In genomic region chr4:113080050-113080449, GRCh38 we compare ENCODE assay signal across 12 cellular contexts. TPM values are rescaled to one million over a fixed set of nuclear protein-coding genes. Genes with fewer than 3 reads are reported as not detected.
DNase-seq lines count a peak whose midpoint lies in the region; ATAC-seq, FAIRE-seq and TF ChIP-seq lines count a peak whose summit lies in the region.
"Had no signal": no experiment of that assay in that cellular context is flagged by ENCODE, and none has a peak within 500 bp of the region (broad histone marks: within the 10 kb centered on the region; RNA-seq: fewer than 3 reads in every experiment).

No MANE protein-coding gene starts in this region.

- in situ Hi-C loops in GM12878 (cut with MboI), result no loop called here
- in situ Hi-C loops in HepG2 (cut with HindIII; ENCODE audit: extremely low pct_ligation_motif_present, low pct_unique_long_range_greater_than_20kb), result no loop called here

- FAIRE-seq in GM12878 (lab: Jason Lieb, UNC) (no peak), HepG2 (lab: Jason Lieb, UNC) (no peak)

- H4K20me1 ChIP-seq in GM12878 (ENCODE audit: control insufficient read depth, insufficient read depth) (no peaks in the 10 kb centered on the region), HepG2 (ENCODE audit: insufficient read depth, low read length) (no peaks in the 10 kb centered on the region), MM.1S (ENCODE audit: insufficient read depth, low read length) (no peaks in the 10 kb centered on the region)

- H3K9me2 ChIP-seq in MM.1S (replicated peaks; ENCODE audit: insufficient read depth, low read length), result no peaks in the 10 kb centered on the region

- no peak overlapping the region for H3K27ac ChIP-seq in GM12878 (ENCODE audit: control insufficient read depth, insufficient read depth)
- no peak overlapping the region for H3K27ac ChIP-seq in HepG2 (ENCODE audit: extremely low read length, insufficient read depth, low read length)
- H3K27ac ChIP-seq in MM.1S (ENCODE audit: low read length), result no peak overlapping the region
- H3K27ac ChIP-seq: left lung had no signal

- SMC1A ChIA-PET in GM12878 (lab: Charles Lee; ENCODE audit: uncharacterized antibody, unreplicated experiment), result no interaction called here

- H2AFZ ChIP-seq in GM12878 (ENCODE audit: control insufficient read depth, low read depth, low read length) (no peak overlapping the region), HepG2 (ENCODE audit: low read length) (no peak overlapping the region), MM.1S (ENCODE audit: low read length) (no peak overlapping the region)

- no peaks in the 10 kb centered on the region for H3K36me3 Mint-ChIP-seq in immature natural killer cell
- H3K36me3 Mint-ChIP-seq: CD4-positive, CD25-positive, alpha-beta regulatory T cell had no signal

- H3K4me3 Mint-ChIP-seq in immature natural killer cell, result no peak overlapping the region
- H3K4me3 Mint-ChIP-seq: CD4-positive, CD25-positive, alpha-beta regulatory T cell had no signal

- TF ChIP-seq CTCF in GM12878 (IDR thresholded peaks at IDR 0.05 in 2 of 3, conservative IDR thresholded peaks at IDR 0.05 in 1 of 3; ENCODE audit: control insufficient read depth in 2 of 3, extremely low read depth in 1 of 3, insufficient read depth in 1 of 3, low read depth in 3 of 3, low read length in 3 of 3), result no peak
- no peak for TF ChIP-seq CTCF in HepG2 (CRISPR knock-in tag; IDR thresholded peaks at IDR 0.05)
- no peak for TF ChIP-seq CTCF in MM.1S (IDR thresholded peaks at IDR 0.05; ENCODE audit: low read length)

- RAD21 ChIA-PET in GM12878 (lab: Charles Lee; ENCODE audit: unreplicated experiment), result no interaction called here

- H3K79me2 ChIP-seq in GM12878 (ENCODE audit: control insufficient read depth, insufficient read depth, low read length), result no peaks in the 10 kb centered on the region
- H3K79me2 ChIP-seq in HepG2 (ENCODE audit: insufficient read depth, low read length), result no peaks in the 10 kb centered on the region
- no peaks in the 10 kb centered on the region for H3K79me2 ChIP-seq in MM.1S (ENCODE audit: low read length)

- POLR2A ChIA-PET in GM12878 (lab: Charles Lee) (no interaction called here), HepG2 (lab: Yijun Ruan, JAX) (no interaction called here)

- BruUV-seq in GM12878 (replicated peaks; lab: Mats Ljungman, UMichigan) (no TSS peak), HepG2 (replicated peaks; lab: Mats Ljungman, UMichigan) (no TSS peak)

- no peak overlapping the region for H3K9ac ChIP-seq in GM12878 (ENCODE audit: control insufficient read depth, insufficient read depth, low read length)
- H3K9ac ChIP-seq in HepG2 (ENCODE audit: insufficient read depth, low read depth, low read length), result no peak overlapping the region
- no peak overlapping the region for H3K9ac ChIP-seq in MM.1S (ENCODE audit: low read length)

- H3K36me3 ChIP-seq in GM12878 (ENCODE audit: control insufficient read depth in 2 of 2, insufficient read depth in 2 of 2, low read length in 1 of 2) (no peaks in the 10 kb centered on the region), HepG2 (replicated peaks in 1 of 2; ENCODE audit: control insufficient read depth in 1 of 2, insufficient read depth in 2 of 2, low read length in 2 of 2) (no peaks in the 10 kb centered on the region), MM.1S (replicated peaks; ENCODE audit: insufficient read depth, low read length) (no peaks in the 10 kb centered on the region)
- H3K36me3 ChIP-seq: left lung had no signal

- TF ChIP-seq EP300 in GM12878 (IDR thresholded peaks at IDR 0.05; ENCODE audit: borderline replicate concordance in 1 of 2, control insufficient read depth in 1 of 2, low read depth in 2 of 2, low read length in 2 of 2) (no peak), HepG2 (IDR thresholded peaks at IDR 0.05; ENCODE audit: low read depth in 2 of 2, low read length in 2 of 2) (no peak), HepG2 (CRISPR knock-in tag; IDR thresholded peaks at IDR 0.05; ENCODE audit: borderline replicate concordance) (no peak)

- H3K9me3 ChIP-seq in GM12878 (replicated peaks; ENCODE audit: control insufficient read depth, insufficient read depth, low read length) (no peaks in the 10 kb centered on the region), HepG2 (ENCODE audit: low read length) (no peaks in the 10 kb centered on the region), MM.1S (replicated peaks; ENCODE audit: insufficient read depth, low read length) (no peaks in the 10 kb centered on the region)
- H3K9me3 ChIP-seq: left lung had no signal

- H3K4me3 ChIP-seq in GM12878 (no peak overlapping the region), HepG2 (replicated peaks in 1 of 3; ENCODE audit: insufficient read depth in 1 of 3, low read depth in 2 of 3, low read length in 3 of 3) (no peak overlapping the region), MM.1S (ENCODE audit: low read length) (no peak overlapping the region)
- H3K4me3 ChIP-seq: left lung had no signal

- H3K4me2 ChIP-seq in GM12878 (ENCODE audit: control insufficient read depth, insufficient read depth), result no peak overlapping the region
- H3K4me2 ChIP-seq in HepG2 (ENCODE audit: low read depth, low read length), result peak overlapping the region; percentile 24; the same call in 1 of the 2 replicates
- no peak overlapping the region for H3K4me2 ChIP-seq in MM.1S (ENCODE audit: low read depth, low read length)

- H3K4me1 ChIP-seq in GM12878 (ENCODE audit: control insufficient read depth, insufficient read depth, low read length) (no peaks in the 10 kb centered on the region), HepG2 (ENCODE audit: insufficient read depth, low read length) (peaks cover 7% of the 10 kb centered on the region), MM.1S (ENCODE audit: low read length) (no peaks in the 10 kb centered on the region)
- H3K4me1 ChIP-seq: left lung had no signal

- H3F3A ChIP-seq in MM.1S (ENCODE audit: insufficient read depth, low read length), result no peaks in the 10 kb centered on the region

- H3K27ac Mint-ChIP-seq in immature natural killer cell, result no peak overlapping the region
- H3K27ac Mint-ChIP-seq: CD4-positive, CD25-positive, alpha-beta regulatory T cell had no signal

- no peak for TF ChIP-seq RAD21 in GM12878 (IDR thresholded peaks at IDR 0.05; ENCODE audit: insufficient read depth, low read depth, low read length)
- no peak for TF ChIP-seq RAD21 in HepG2 (CRISPR knock-in tag; IDR thresholded peaks at IDR 0.05)

- DNase-seq in GM12878 (ENCODE audit: low read depth, low spot score) (no peak), HepG2 (ENCODE audit: low spot score) (peak; percentile 37), NCI-H748 treated with DMSO at 0.1 percent for 48 hours (lab: John Stamatoyannopoulos, UW) (no peak), immature natural killer cell (no peak), MM.1S (no peak)
- no peak for DNase-seq in activated naive CD4-positive, alpha-beta T cell treated with anti-CD3 and anti-CD28 coated beads, Interleukin-2, amount 50 U/mL, for 16 hours
- DNase-seq: activated gamma-delta T cell treated with Interleukin-2 at 50 U/mL for 16 hours; CD4-positive, CD25-positive, alpha-beta regulatory T cell; retina had no signal

- TF ChIP-seq POLR2A in GM18505 (IDR thresholded peaks at IDR 0.05; ENCODE audit: borderline replicate concordance, extremely low read depth, insufficient read depth, insufficient read length) (no peak), GM12878 (IDR thresholded peaks at IDR 0.05; ENCODE audit: low read depth, low read length) (no peak), HepG2 (IDR thresholded peaks at IDR 0.05; ENCODE audit: insufficient read depth in 1 of 2, low read depth in 2 of 2, low read length in 2 of 2) (no peak)

- no peaks in the 10 kb centered on the region for H3K4me1 Mint-ChIP-seq in immature natural killer cell
- H3K4me1 Mint-ChIP-seq: CD4-positive, CD25-positive, alpha-beta regulatory T cell had no signal

- H3K9me3 Mint-ChIP-seq in immature natural killer cell, result peaks cover 0 to 10% (median 0%) of the 10 kb centered on the region in 6 donors
- H3K9me3 Mint-ChIP-seq: CD4-positive, CD25-positive, alpha-beta regulatory T cell had no signal

- 66% methylated on average over 9 of the region's 9 CpGs for WGBS in GM12878 (ENCODE audit: insufficient coverage, insufficient replicate concordance, low lambda C conversion rate, missing lambda C conversion rate)
- 33% methylated on average over 9 of the region's 9 CpGs for WGBS in HepG2 (ENCODE audit: low lambda C conversion rate)

- ATAC-seq in GM18505 (IDR thresholded peaks at IDR 0.05; ENCODE audit: unreplicated experiment), result peak; percentile 76
- ATAC-seq in HG02981 (IDR thresholded peaks at IDR 0.05; ENCODE audit: unreplicated experiment), result peak; percentile 89
- peak; percentile 87 for ATAC-seq in GM12878
- ATAC-seq in HepG2, result peak; percentile 81
- ATAC-seq: left lung had no signal

- H3K27me3 ChIP-seq in GM12878 (replicated peaks in 1 of 2; ENCODE audit: control insufficient read depth in 2 of 2, insufficient read depth in 2 of 2, low read length in 1 of 2) (no peaks in the 10 kb centered on the region), HepG2 (ENCODE audit: control insufficient read depth in 1 of 2, insufficient read depth in 2 of 2, low read length in 2 of 2) (peaks cover 0 to 3% of the 10 kb centered on the region in 2 experiments; a peak in 1 of 5 replicates), MM.1S (replicated peaks; ENCODE audit: insufficient read depth, low read length) (no peaks in the 10 kb centered on the region)
- H3K27me3 ChIP-seq: left lung had no signal

- H3K27me3 Mint-ChIP-seq in immature natural killer cell (ENCODE audit: low read depth in 3 of 3), result peaks cover 0 to 2% (median 2%) of the 10 kb centered on the region in 3 donors

- intact Hi-C loops in GM12878 (cut with micrococcal nuclease; ENCODE audit: unreplicated experiment), result no loop called here
- intact Hi-C loops in HepG2 (cut with micrococcal nuclease; ENCODE audit: unreplicated experiment), result no loop called here

- CTCF ChIA-PET in GM12878 (lab: Yijun Ruan, JAX) (interaction anchor here (2.2 kb wide), 1 partner anchor 17 kb away, joined by 5 read pairs; no protein-coding TSS in a partner anchor), HepG2 (lab: Yijun Ruan, JAX; ENCODE audit: low intra/inter-chr PET ratio, low total read pairs) (no interaction called here)

RNA-seq across cellular contexts. Expression of gene ANK2, which starts 30.6 kb away (rescaled TPM):
- 201 and 228 TPM in 2 replicates for total RNA-seq in GM12878 (2013; cell fraction: nucleolus; rRNA removed)
- total RNA-seq in GM12878 (2014; rRNA removed) (9.0 and 9.4 TPM in 2 replicates), GM12878 (2014; rRNA removed; fragmentation: Illumina TruSeq; extraction: Trizol) (9.4 and 10.6 TPM in 2 replicates), GM12878 (2021) (10.2 and 13.0 TPM in 2 replicates), HepG2 (2016; rRNA removed; fragmentation: Illumina TruSeq; extraction: Trizol) (15.1 and 18.6 TPM in 2 replicates)
- polyA plus RNA-seq in GM12878 (2011; ENCODE audit: low read depth), result 1.5 TPM
- polyA plus RNA-seq in GM12878 (2011; rRNA removed) (4.7 and 5.7 TPM in 2 replicates), GM12878 (2014; fragmentation: Illumina TruSeq; extraction: Trizol) (6.1 and 9.6 TPM in 2 replicates), GM12878 (2014; fragmentation: Nextera tagmentation; extraction: Ambion mirVana) (1 to 10 TPM; 1.6 to 2.3 TPM), GM12878 (2014; rRNA removed) (3.5 and 3.8 TPM in 2 replicates), GM12878 (2016; fragmentation: Nextera tagmentation; extraction: Ambion mirVana) (1 to 10 TPM; 2.3 to 3.1 TPM), HepG2 (2011; rRNA removed) (1.6 and 2.7 TPM in 2 replicates), immature natural killer cell (not detected)
- polyA plus RNA-seq in GM12878 (2011; cell fraction: cytosol; rRNA removed), result 2.8 and 5.1 TPM in 2 replicates
- 21.4 and 23.4 TPM in 2 replicates for polyA plus RNA-seq in GM12878 (2011; cell fraction: nucleus; rRNA removed)
- 1.8 and 2.0 TPM in 2 replicates for polyA plus RNA-seq in GM12878 (2012)
- polyA minus RNA-seq in GM12878 (2011; rRNA and poly(A)+ RNA removed), result 53.3 and 64.6 TPM in 2 replicates
- 4.9 and 6.0 TPM in 2 replicates for polyA minus RNA-seq in GM12878 (2011; cell fraction: cytosol; rRNA and poly(A)+ RNA removed)
- polyA minus RNA-seq in GM12878 (2011; cell fraction: nucleus; rRNA and poly(A)+ RNA removed), result 82.6 and 106 TPM in 2 replicates
- 1.2 TPM in 2 replicates for total RNA-seq in HepG2 (2016; cell fraction: cytosol; rRNA removed; fragmentation: Illumina TruSeq; extraction: Trizol; ENCODE audit: low read depth)
- total RNA-seq in HepG2 (2016; cell fraction: insoluble cytoplasmic fraction; rRNA removed; fragmentation: Illumina TruSeq; extraction: Trizol), result 15.2 and 16.0 TPM in 2 replicates
- 3.8 and 5.0 TPM in 2 replicates for total RNA-seq in HepG2 (2016; cell fraction: membrane; rRNA removed; fragmentation: Illumina TruSeq; extraction: Trizol)
- 27.3 and 28.2 TPM in 2 replicates for total RNA-seq in HepG2 (2016; cell fraction: nucleus; rRNA removed; fragmentation: Illumina TruSeq; extraction: Trizol)
- polyA plus RNA-seq in HepG2 (2011; cell fraction: cytosol; rRNA removed), result 1.6 and 1.7 TPM in 2 replicates
- polyA plus RNA-seq in HepG2 (2011; cell fraction: nucleus; rRNA removed), result 7.1 and 7.4 TPM in 2 replicates
- polyA plus RNA-seq in HepG2 (2012), result 6.0 and 6.3 TPM in 2 replicates
- polyA plus RNA-seq in HepG2 (2016; cell fraction: cytosol; fragmentation: Illumina TruSeq; extraction: Trizol; ENCODE audit: low read depth), result 0.18 and 0.53 TPM in 2 replicates
- 5.7 and 5.9 TPM in 2 replicates for polyA plus RNA-seq in HepG2 (2016; cell fraction: insoluble cytoplasmic fraction; fragmentation: Illumina TruSeq; extraction: Trizol; ENCODE audit: low read depth)
- polyA plus RNA-seq in HepG2 (2016; cell fraction: membrane; fragmentation: Illumina TruSeq; extraction: Trizol; ENCODE audit: low read depth), result 0.66 and 0.73 TPM in 2 replicates
- polyA plus RNA-seq in HepG2 (2016; cell fraction: nucleus; fragmentation: Illumina TruSeq; extraction: Trizol; ENCODE audit: insufficient read depth, low read depth), result 10.5 and 11.2 TPM in 2 replicates
- polyA minus RNA-seq in HepG2 (2011; rRNA and poly(A)+ RNA removed; ENCODE audit: low replicate concordance), result 0.05 and 14.9 TPM in 2 replicates
- 5.3 and 8.7 TPM in 2 replicates for polyA minus RNA-seq in HepG2 (2011; cell fraction: cytosol; rRNA and poly(A)+ RNA removed)
- 42.0 and 54.6 TPM in 2 replicates for polyA minus RNA-seq in HepG2 (2011; cell fraction: nucleus; rRNA and poly(A)+ RNA removed)
- total RNA-seq: CD4-positive, CD25-positive, alpha-beta regulatory T cell had no signal
- polyA plus RNA-seq: CD4-positive, CD25-positive, alpha-beta regulatory T cell had no signal
